In genomic region chr4:189362364-189362763, GRCh38 we compare ENCODE assay signal across 22 cellular contexts.
"Had no signal": no experiment of that assay in that cellular context is flagged by ENCODE, and none has a peak within 500 bp of the region (broad histone marks: within the 10 kb centered on the region; RNA-seq: fewer than 3 reads in every experiment).

No MANE protein-coding gene starts in this region.

- DNase-seq: activated CD4-positive, alpha-beta T cell treated with anti-CD3 and anti-CD28 coated beads, Interleukin-2, amount 10 ng/mL, durations not matched to agents 24 days and 14 days; activated CD4-positive, alpha-beta T cell treated with anti-CD3 and anti-CD28 coated beads, Interleukin-2, amount 50 U/mL, for 48 hours; activated CD4-positive, CD25-positive, alpha-beta regulatory T cell treated with anti-CD3 and anti-CD28 coated beads, Interleukin-2, amount 50 U/mL, for 72 hours; activated CD8-positive, alpha-beta memory T cell treated with anti-CD3 and anti-CD28 coated beads, Interleukin-2, amount 10 ng/mL, durations not matched to agents 7 days and 5 days; activated effector memory CD4-positive, alpha-beta T cell treated with Interleukin-2 at 50 U/mL for 16 hours; activated naive CD4-positive, alpha-beta T cell treated with Interleukin-2 at 50 U/mL for 16 hours; activated T-cell treated with anti-CD3 and anti-CD28 coated beads, Interleukin-2, amount 50 U/mL, for 24 hours; brain microvascular endothelial cell; cerebellar nuclear complex; NCI-H1092 treated with DMSO at 0.1 percent for 48 hours; NCI-H1417 treated with DMSO at 0.1 percent for 48 hours; NCI-H1694 treated with DMSO at 0.1 percent for 48 hours; NCI-H2029 treated with DMSO at 0.1 percent for 48 hours; NCI-H345; NCI-H510A; NCI-H526 treated with DMSO at 0.1 percent for 48 hours; NCI-H82; SIG-M5; T-helper 17 cell; T-helper 9 cell had no signal

- H3K27me3 ChIP-seq: brain microvascular endothelial cell had no signal

- H3K36me3 ChIP-seq: brain microvascular endothelial cell had no signal

- H3K27ac ChIP-seq: brain microvascular endothelial cell had no signal

- ATAC-seq: activated CD8-positive, alpha-beta memory T cell treated with anti-CD3 and anti-CD28 coated beads, Interleukin-2, amount 10 ng/mL, durations not matched to agents 7 days and 5 days; activated naive CD4-positive, alpha-beta T cell treated with anti-CD3 and anti-CD28 coated beads, Interleukin-2, amount 50 U/mL, for 72 hours; T-helper 17 cell; WTC11 had no signal
